Comparison of ENCODE assay signal across 20 cellular contexts in genomic region chr14:23185046-23185445, GRCh38. TPM values are rescaled to one million over a fixed set of nuclear protein-coding genes. Genes with fewer than 3 reads are reported as not detected.
A peak's percentile ranks its signal among the peaks of the same experiment; 100 is the strongest.
DNase-seq lines count a peak whose midpoint lies in the region; ATAC-seq, FAIRE-seq and TF ChIP-seq lines count a peak whose summit lies in the region.
"Had no signal": no experiment of that assay in that cellular context is flagged by ENCODE, and none has a peak within 500 bp of the region (broad histone marks: within the 10 kb centered on the region; RNA-seq: fewer than 3 reads in every experiment).

No MANE protein-coding gene starts in this region.

- DNase-seq in Daoy (ENCODE audit: low read depth) (peak; percentile 53), NCI-H226 (peak; percentile 20), brain pericyte (ENCODE audit: low read depth, low spot score) (peak; percentile 30), lung microvascular endothelial cell (ENCODE audit: low read depth in 2 of 2) (peak; percentile 60 to 67), urothelium cell line (ENCODE audit: low spot score) (no peak), iPS-NIHi7 (ENCODE audit: extremely low spot score) (no peak), GM10266 (ENCODE audit: extremely low spot score) (no peak)
- DNase-seq: activated CD4-positive, alpha-beta T cell treated with anti-CD3 and anti-CD28 coated beads for 1 hour; activated naive CD4-positive, alpha-beta T cell; AML-193; body of pancreas; effector CD8-positive, alpha-beta T cell; lower lobe of right lung; MM.1S; psoas muscle; SHP77 treated with DMSO at 0.1 percent for 48 hours had no signal

- FAIRE-seq in urothelium cell line (lab: Jason Lieb, UNC) = no peak

- ATAC-seq in HG03432 (IDR thresholded peaks at IDR 0.05; ENCODE audit: unreplicated experiment) = no peak
- ATAC-seq: body of pancreas; lower lobe of right lung; natural killer cell treated with Interleukin-12 subunit alpha and Interleukin-12 subunit beta and Interleukin-15 and Interleukin-18, amount 100 ng/mL, for 72 hours; psoas muscle had no signal

- TF ChIP-seq CTCF in GM10266 (IDR thresholded peaks at IDR 0.05; ENCODE audit: control insufficient read depth, insufficient read depth, low read depth, missing control alignments) = no peak

RNA-seq across cellular contexts. Expression of gene SLC7A8, which starts 1.6 kb away (rescaled TPM):
- 0.91 TPM in 1 of 2 replicates, not detected in the other for total RNA-seq in Daoy (2014; rRNA removed; shearing (Covaris generic))
- 0.44 TPM in 1 of 2 replicates, not detected in the other for total RNA-seq in lung microvascular endothelial cell

RNA-seq across cellular contexts. Expression of gene RNF212B, which starts 52.7 kb away (rescaled TPM):
- not detected in 2 replicates for total RNA-seq in Daoy (2014; rRNA removed; shearing (Covaris generic))
- not detected in 2 replicates for total RNA-seq in lung microvascular endothelial cell
- total RNA-seq: body of pancreas; fibroblast of villous mesenchyme; HT-29; lower lobe of right lung; natural killer cell treated with Interleukin-12 subunit alpha and Interleukin-12 subunit beta and Interleukin-15 and Interleukin-18, amount 100 ng/mL, for 72 hours; psoas muscle had no signal

Comparison
In these comparisons a context has a peak if more than half of its experiments do, and no peak if none do; other contexts are left out.
1. DNase-seq: peak in Daoy (single experiment), NCI-H226 (single experiment), brain pericyte (single experiment) and lung microvascular endothelial cell (2 of 2); none in urothelium cell line (single experiment), iPS-NIHi7 (single experiment) and GM10266 (single experiment).